ENCODE assay signal across 17 cellular contexts in genomic region chr3:43616034-43616433, GRCh38.
DNase-seq lines count a peak whose midpoint lies in the region; ATAC-seq and TF ChIP-seq lines count a peak whose summit lies in the region.
"Had no signal": no experiment of that assay in that cellular context is flagged by ENCODE, and none has a peak within 500 bp of the region (broad histone marks: within the 10 kb centered on the region; RNA-seq: fewer than 3 reads in every experiment).

No MANE protein-coding gene starts in this region.

- H3K4me1 Mint-ChIP-seq in nephron progenitor cell = peaks cover 49% of the 10 kb centered on the region

- H3K36me3 Mint-ChIP-seq in nephron progenitor cell (ENCODE audit: low read depth) = peaks cover 3% of the 10 kb centered on the region
- H3K36me3 Mint-ChIP-seq: CD8-positive, alpha-beta T cell had no signal

- H3K9ac ChIP-seq in iPS-15b (ENCODE audit: low read depth, low read length) = peak overlapping the region; percentile 17
- H3K9ac ChIP-seq: BLaER1 treated with 17β-estradiol and CSF1 and Interleukin-3, amounts not matched to agents 10 nM and 100 nM had no signal

- no peaks in the 10 kb centered on the region for H3K9me3 ChIP-seq in iPS-15b (ENCODE audit: control insufficient read depth, insufficient read depth, low read length)
- H3K9me3 ChIP-seq: BLaER1 treated with 17β-estradiol and CSF1 and Interleukin-3, amounts not matched to agents 10 nM and 100 nM had no signal

- H3K4me3 ChIP-seq in iPS-15b (ENCODE audit: low read depth, low read length) = no peak overlapping the region
- H3K4me3 ChIP-seq: BLaER1 treated with 17β-estradiol and CSF1 and Interleukin-3, amounts not matched to agents 10 nM and 100 nM; GM23338 had no signal

- H3K27ac Mint-ChIP-seq in nephron progenitor cell = peak overlapping the region; percentile 85
- H3K27ac Mint-ChIP-seq: B cell had no signal

- ATAC-seq in GM18861 (IDR thresholded peaks at IDR 0.05; ENCODE audit: unreplicated experiment) (no peak), GM18867 (IDR thresholded peaks at IDR 0.05; ENCODE audit: unreplicated experiment) (no peak)
- ATAC-seq: CD8-positive, alpha-beta T cell; GM23338 had no signal

- H3K4me3 Mint-ChIP-seq in nephron progenitor cell = no peak overlapping the region
- H3K4me3 Mint-ChIP-seq: B cell; CD8-positive, alpha-beta T cell; GM23338 had no signal

- H3K27me3 ChIP-seq in iPS-15b (ENCODE audit: control insufficient read depth, insufficient read depth, low read length) = no peaks in the 10 kb centered on the region
- H3K27me3 ChIP-seq: BLaER1 treated with 17β-estradiol and CSF1 and Interleukin-3, amounts not matched to agents 10 nM and 100 nM had no signal

- H3K36me3 ChIP-seq in iPS-15b (ENCODE audit: control insufficient read depth, insufficient read depth, low read length) = no peaks in the 10 kb centered on the region
- H3K36me3 ChIP-seq: BLaER1 treated with 17β-estradiol and CSF1 and Interleukin-3, amounts not matched to agents 10 nM and 100 nM had no signal

- DNase-seq in NCI-H82 (lab: John Stamatoyannopoulos, UW) (peak; percentile 43), NCI-H82 treated with DMSO at 0.1 percent for 48 hours (lab: John Stamatoyannopoulos, UW; ENCODE audit: unreplicated experiment) (no peak), nephron progenitor cell (no peak), HuH-7 (ENCODE audit: low spot score) (no peak)
- DNase-seq: 8988T; Calu3; CD8-positive, alpha-beta T cell; DMS79 treated with DMSO at 0.1 percent for 48 hours; GF-D8; HCEC 1CT; IMR-90 had no signal

- H3K9me3 Mint-ChIP-seq in nephron progenitor cell = no peaks in the 10 kb centered on the region
- H3K9me3 Mint-ChIP-seq: CD8-positive, alpha-beta T cell; GM23338 had no signal

- H3K4me1 ChIP-seq in iPS-15b (ENCODE audit: control insufficient read depth, insufficient read depth, low read length) = peaks cover 3% of the 10 kb centered on the region

- H3K27me3 Mint-ChIP-seq in nephron progenitor cell (ENCODE audit: low read depth, poor library complexity) = no peaks in the 10 kb centered on the region
- H3K27me3 Mint-ChIP-seq: B cell had no signal

- TF ChIP-seq CTCF in nephron progenitor cell (IDR thresholded peaks at IDR 0.05) = no peak
